In the genomic region with DNA sequence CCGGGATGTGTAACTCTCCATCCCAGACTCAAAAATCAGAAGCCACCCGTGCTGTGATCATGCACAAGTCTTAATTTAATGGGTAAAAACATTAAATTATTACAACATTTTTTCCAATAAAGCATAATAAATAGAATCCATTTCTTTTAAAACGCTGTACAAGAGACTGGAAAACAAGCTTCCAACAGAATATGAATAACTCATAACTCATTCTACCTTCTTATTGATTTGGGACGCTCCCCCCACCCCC, we compare ENCODE assay signal across 8 cellular contexts. TPM values are rescaled to one million over a fixed set of nuclear protein-coding genes. Genes with fewer than 3 reads are reported as not detected.
DNase-seq lines count a peak whose midpoint lies in the region; ATAC-seq, FAIRE-seq and TF ChIP-seq lines count a peak whose summit lies in the region.

No MANE protein-coding gene starts in this region.

- TF ChIP-seq POLR2A in breast epithelium (IDR thresholded peaks at IDR 0.05) (no peak), vagina (IDR thresholded peaks at IDR 0.05) (no peak)

- H3K27ac ChIP-seq in heart right ventricle: peak overlapping the region; percentile 34 to 94 (median 87)
- peak overlapping the region; percentile 80 to 89 for H3K27ac ChIP-seq in breast epithelium
- H3K27ac ChIP-seq in vagina: peak overlapping the region; percentile 82

- H3K27me3 ChIP-seq in heart right ventricle: no peaks in the 10 kb centered on the region
- H3K27me3 ChIP-seq in breast epithelium: no peaks in the 10 kb centered on the region
- H3K27me3 ChIP-seq in mononuclear cell (ENCODE audit: insufficient read depth, low read length): no peaks in the 10 kb centered on the region
- H3K27me3 ChIP-seq in vagina: no peaks in the 10 kb centered on the region

- H3K36me3 ChIP-seq in heart right ventricle (peaks cover 0 to 23% (median 0%) of the 10 kb centered on the region in 9 donors), breast epithelium (no peaks in the 10 kb centered on the region), vagina (peaks cover 0 to 3% of the 10 kb centered on the region in 2 donors)

- 13 to 16% methylated on average over 4 of the region's 4 CpGs for WGBS in heart right ventricle, 2 donors

- FAIRE-seq in HTR-8/SVneo (lab: Jason Lieb, UNC): no peak

- H3K4me3 ChIP-seq in heart right ventricle: peak overlapping the region; percentile 4 to 94 (median 84)
- H3K4me3 ChIP-seq in breast epithelium: peak overlapping the region; percentile 87 to 91 (median 90)
- peak overlapping the region; percentile 97 for H3K4me3 ChIP-seq in mononuclear cell (ENCODE audit: low read length)
- peak overlapping the region; percentile 86 to 91 for H3K4me3 ChIP-seq in vagina

- no peak for ATAC-seq in heart right ventricle
- no peak for ATAC-seq in Right ventricle myocardium superior (ENCODE audit: poor library complexity)
- ATAC-seq in GM18519 (IDR thresholded peaks at IDR 0.05; ENCODE audit: low FRiP score, unreplicated experiment): no peak
- no peak for ATAC-seq in GM21619 (IDR thresholded peaks at IDR 0.05; ENCODE audit: unreplicated experiment)

- H3K4me1 ChIP-seq in heart right ventricle (peaks cover 4 to 45% (median 39%) of the 10 kb centered on the region in 9 donors), breast epithelium (peaks cover 0 to 12% of the 10 kb centered on the region in 2 donors), mononuclear cell (ENCODE audit: insufficient read depth, low read length) (peaks cover 44% of the 10 kb centered on the region), vagina (peaks cover 48% of the 10 kb centered on the region)

- DNase-seq in heart right ventricle (no peak), Right ventricle myocardium superior (no peak), breast epithelium (ENCODE audit: low spot score in 2 of 2) (no peak), vagina (ENCODE audit: extremely low spot score in 2 of 2) (no peak), HTR-8/SVneo (ENCODE audit: insufficient read length, low spot score) (no peak)

- H3K9me3 ChIP-seq in heart right ventricle (no peaks in the 10 kb centered on the region), breast epithelium (no peaks in the 10 kb centered on the region), mononuclear cell (ENCODE audit: low read depth, low read length) (no peaks in the 10 kb centered on the region), vagina (no peaks in the 10 kb centered on the region)

- no peak for TF ChIP-seq CTCF in heart right ventricle (IDR thresholded peaks at IDR 0.05)
- TF ChIP-seq CTCF in breast epithelium (IDR thresholded peaks at IDR 0.05): no peak
- no peak for TF ChIP-seq CTCF in vagina (IDR thresholded peaks at IDR 0.05)

- intact Hi-C loops in heart right ventricle (cut with DNase I) (loop anchor here in 6 of 10 donors (5.0 to 10.0 kb wide), 5 partner anchors 62 to 162 kb away; a partner anchor contains a TSS), Right ventricle myocardium superior (cut with DNase I) (loop anchor here (5.0 kb wide), 1 partner anchor 164 kb away; a partner anchor contains a TSS), breast epithelium (cut with DNase I; ENCODE audit: low total_unique reads) (loop anchor here (1.0 kb wide), 1 partner anchor 31 kb away; no protein-coding TSS in a partner anchor), vagina (cut with DNase I) (loop anchor here (5.0 kb wide), 1 partner anchor 164 kb away; a partner anchor contains a TSS)

RNA-seq across cellular contexts. Expression of a gene that starts 0.5 kb away (rescaled TPM):
- 10 to 100 TPM in 6 of 10 donors, 1 to 10 TPM in 4; 8.4 to 14.2 (median 10.3) TPM for total RNA-seq in heart right ventricle
- 10 to 100 TPM; 14.4 to 17.5 TPM for polyA plus RNA-seq in heart right ventricle
- 10.4 TPM for total RNA-seq in Right ventricle myocardium superior
- 10 to 100 TPM; 16.4 to 23.6 (median 17.6) TPM for total RNA-seq in breast epithelium
- 6.7 TPM for total RNA-seq in mononuclear cell
- 21.6 TPM for total RNA-seq in vagina

RNA-seq across cellular contexts. Expression of a gene that starts 2.4 kb away (rescaled TPM):
- total RNA-seq in heart right ventricle (10 to 100 TPM in 5 of 10 donors, 1 to 10 TPM in 5; 7.7 to 19.2 (median 10.3) TPM), Right ventricle myocardium superior (6.9 TPM), breast epithelium (1 to 10 TPM; 5.3 to 9.4 (median 8.8) TPM), mononuclear cell (84.0 TPM), vagina (22.8 TPM)
- 10 to 100 TPM in 1 of 2 donors, 1 to 10 TPM in 1; 5.7 to 25.6 TPM for polyA plus RNA-seq in heart right ventricle

RNA-seq across cellular contexts. Expression of a gene that starts 20.8 kb away (rescaled TPM):
- total RNA-seq in heart right ventricle (not detected), Right ventricle myocardium superior (not detected), breast epithelium (10 to 100 TPM in 2 of 3 donors, not detected in 1; 34.1 to 49.9 TPM), mononuclear cell (0.63 TPM), vagina (29.0 TPM)
- not detected for polyA plus RNA-seq in heart right ventricle

RNA-seq across cellular contexts. Expression of a gene that starts 22.6 kb away (rescaled TPM):
- total RNA-seq in heart right ventricle (10 to 100 TPM; 47.6 to 62.4 (median 54.5) TPM), Right ventricle myocardium superior (46.4 TPM), breast epithelium (10 to 100 TPM; 13.1 to 18.0 (median 16.1) TPM), mononuclear cell (30.7 TPM), vagina (18.2 TPM)
- polyA plus RNA-seq in heart right ventricle: 10 to 100 TPM; 62.0 to 66.2 TPM

RNA-seq across cellular contexts. Expression of a gene that starts 49.1 kb away (rescaled TPM):
- total RNA-seq in heart right ventricle (1 to 10 TPM in 1 of 10 donors, under 1 TPM in 6, not detected in 3; 0.12 to 1.1 (median 0.36) TPM), Right ventricle myocardium superior (0.13 TPM), breast epithelium (1 to 10 TPM in 1 of 3 donors, under 1 TPM in 2; 0.16 to 1.2 (median 0.66) TPM), mononuclear cell (36.9 TPM), vagina (36.6 TPM)
- polyA plus RNA-seq in heart right ventricle: under 1 TPM; 0.13 to 0.15 TPM
